ENCODE assay signal across 1 cellular context in the genomic region with DNA sequence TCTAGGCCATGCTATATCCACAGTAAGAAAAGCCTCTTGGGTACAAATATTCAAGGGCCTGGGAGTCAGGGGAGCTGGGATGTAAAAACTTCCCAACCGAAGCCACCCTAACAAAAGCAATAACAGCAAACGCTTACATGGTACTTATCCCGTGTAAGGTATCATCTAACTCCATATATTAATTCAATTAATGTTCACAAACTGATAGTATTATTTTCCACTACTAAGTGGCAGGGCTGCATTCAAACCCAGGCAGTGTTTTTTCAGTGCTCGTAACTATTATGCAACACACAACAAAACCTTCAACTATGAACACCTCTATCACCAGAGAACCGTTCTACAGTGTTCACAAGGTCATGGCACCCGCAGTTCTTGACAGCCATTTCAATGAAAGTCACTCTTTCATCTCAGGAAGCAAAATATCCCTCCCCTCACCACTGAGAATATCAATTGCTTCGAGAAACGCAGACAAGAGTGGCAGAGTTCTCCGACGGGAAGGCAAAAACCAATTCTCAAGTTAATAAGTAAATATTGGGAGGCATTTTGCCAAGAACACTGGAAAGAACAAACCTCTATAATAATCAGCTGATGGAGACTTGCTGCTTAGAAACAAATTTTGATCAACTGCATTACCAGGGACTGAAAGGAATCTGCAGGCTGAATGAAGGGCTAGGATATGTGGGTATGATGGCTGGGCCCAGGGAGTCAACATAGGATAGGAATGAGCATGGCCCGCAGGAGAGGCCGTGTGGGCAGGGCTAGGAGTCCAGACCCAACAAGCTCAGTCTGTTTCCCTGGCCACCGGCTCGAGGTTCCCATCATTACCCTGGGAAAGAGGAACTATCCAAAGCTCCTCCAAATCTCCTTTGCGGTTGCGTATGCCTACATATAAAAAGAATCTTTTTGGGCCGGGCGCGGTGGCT.
TF ChIP-seq lines count a peak whose summit lies in the region.

No MANE protein-coding gene starts in this region.

TF ChIP-seq in K562, 482 proteins besides CTCF, POLR2A, EP300 and RAD21 (continued from another document):
- TF ChIP-seq NRF1 (conservative IDR thresholded peaks at IDR 0.05 in 1 of 2, IDR thresholded peaks at IDR 0.05 in 1 of 2): 0 out of 4 replicates have a peak, but pooled peaks of 1 of the 2 experiments have one; percentile 4
